Comparison of ENCODE assay signal across 8 cellular contexts in genomic region chrX:12567857-12568256, GRCh38.
DNase-seq lines count a peak whose midpoint lies in the region; TF ChIP-seq lines count a peak whose summit lies in the region.

No MANE protein-coding gene starts in this region.

- H3K4me3 Mint-ChIP-seq in glutamatergic neuron (ENCODE audit: unreplicated experiment) = no peak overlapping the region
- H3K4me3 Mint-ChIP-seq in activated CD4-positive, alpha-beta T cell treated with anti-CD3 and anti-CD28 coated beads, Interleukin-2, amount 10 ng/mL, durations not matched to agents 7 days and 5 days = no peak overlapping the region

- no peaks in the 10 kb centered on the region for H3K4me1 Mint-ChIP-seq in glutamatergic neuron (ENCODE audit: low read depth, unreplicated experiment)
- H3K4me1 Mint-ChIP-seq in activated CD4-positive, alpha-beta T cell treated with anti-CD3 and anti-CD28 coated beads, Interleukin-2, amount 10 ng/mL, durations not matched to agents 7 days and 5 days = no peaks in the 10 kb centered on the region

- DNase-seq in AG04450 (ENCODE audit: low read depth, low spot score) (no peak), GM13976 (ENCODE audit: low spot score) (no peak), RWPE1 (ENCODE audit: low spot score) (no peak), glutamatergic neuron (no peak), cortex of kidney (lab: John Stamatoyannopoulos, UW) (no peak)
- no peak for DNase-seq in activated CD4-positive, alpha-beta T cell treated with anti-CD3 and anti-CD28 coated beads, Interleukin-2, amount 10 ng/mL, durations not matched to agents 7 days and 5 days
- no peak for DNase-seq in effector CD8-positive, alpha-beta T cell (lab: John Stamatoyannopoulos, UW)
- DNase-seq in activated CD4-positive, alpha-beta T cell treated with anti-CD3 and anti-CD28 coated beads, Interleukin-2, amount 50 U/mL, for 1 hour = no peak

- H3K36me3 Mint-ChIP-seq in glutamatergic neuron (ENCODE audit: unreplicated experiment) = no peaks in the 10 kb centered on the region
- H3K36me3 Mint-ChIP-seq in activated CD4-positive, alpha-beta T cell treated with anti-CD3 and anti-CD28 coated beads, Interleukin-2, amount 10 ng/mL, durations not matched to agents 7 days and 5 days (ENCODE audit: low read depth) = no peaks in the 10 kb centered on the region

- CTCF ChIA-PET in AG04450 (lab: Charles Lee) = interaction anchor here (0.7 to 1.8 kb wide), 4 partner anchors 11 to 592 kb away, joined by 3 to 10 read pairs (median 3); no protein-coding TSS in a partner anchor
- CTCF ChIA-PET in RWPE1 (lab: Yijun Ruan, JAX) = no interaction called here
- CTCF ChIA-PET in activated CD4-positive, alpha-beta T cell treated with anti-CD3 and anti-CD28 coated beads, Interleukin-2, amount 10 ng/mL, durations not matched to agents 7 days and 5 days (lab: Charles Lee) = no interaction called here

- in situ Hi-C loops in GM13976 (cut with MboI; ENCODE audit: low sequenced_read_pairs, unreplicated experiment) = no loop called here

- no peak overlapping the region for H3K4me3 ChIP-seq in AG04450 (ENCODE audit: low read depth, low read length)

- TF ChIP-seq CTCF in AG04450 (IDR thresholded peaks at IDR 0.05; ENCODE audit: low read depth, low read length) (peak; percentile 67), GM13976 (IDR thresholded peaks at IDR 0.05; ENCODE audit: borderline replicate concordance, control extremely low read depth, extremely low read depth, insufficient read depth, missing control alignments) (peak; percentile 45), RWPE1 (conservative IDR thresholded peaks at IDR 0.05; ENCODE audit: low read depth) (peak; percentile 64), glutamatergic neuron (IDR thresholded peaks at IDR 0.05; ENCODE audit: partially characterized antibody, unreplicated experiment) (peak; percentile 47)

- no peak overlapping the region for H3K27ac Mint-ChIP-seq in glutamatergic neuron (ENCODE audit: unreplicated experiment)
- H3K27ac Mint-ChIP-seq in activated CD4-positive, alpha-beta T cell treated with anti-CD3 and anti-CD28 coated beads, Interleukin-2, amount 10 ng/mL, durations not matched to agents 7 days and 5 days = no peak overlapping the region

- no peak overlapping the region for H3K27ac ChIP-seq in AG04450 (ENCODE audit: low read depth, low read length)
- no peak overlapping the region for H3K27ac ChIP-seq in RWPE1

- POLR2A ChIA-PET in AG04450 (lab: Yijun Ruan, JAX) = no interaction called here
- POLR2A ChIA-PET in RWPE1 (lab: Yijun Ruan, JAX; ENCODE audit: low non-redundant PET) = interaction anchor here (0.6 kb wide), 1 partner anchor 134 kb away, joined by 3 read pairs; no protein-coding TSS in a partner anchor
- POLR2A ChIA-PET in activated CD4-positive, alpha-beta T cell treated with anti-CD3 and anti-CD28 coated beads, Interleukin-2, amount 10 ng/mL, durations not matched to agents 7 days and 5 days (lab: Charles Lee) = no interaction called here

- H3K27me3 Mint-ChIP-seq in glutamatergic neuron (ENCODE audit: unreplicated experiment) = no peaks in the 10 kb centered on the region
- no peaks in the 10 kb centered on the region for H3K27me3 Mint-ChIP-seq in activated CD4-positive, alpha-beta T cell treated with anti-CD3 and anti-CD28 coated beads, Interleukin-2, amount 10 ng/mL, durations not matched to agents 7 days and 5 days

- no peaks in the 10 kb centered on the region for H3K27me3 ChIP-seq in AG04450 (ENCODE audit: control insufficient read depth, insufficient read depth, low read length)

- H3K9me3 Mint-ChIP-seq in glutamatergic neuron (ENCODE audit: unreplicated experiment) = no peaks in the 10 kb centered on the region
- no peaks in the 10 kb centered on the region for H3K9me3 Mint-ChIP-seq in activated CD4-positive, alpha-beta T cell treated with anti-CD3 and anti-CD28 coated beads, Interleukin-2, amount 10 ng/mL, durations not matched to agents 7 days and 5 days

- H3K9me3 ChIP-seq in AG04450 (ENCODE audit: control insufficient read depth, insufficient read depth, low read length) = no peaks in the 10 kb centered on the region
